11 cellular contexts compared by ENCODE assay signal in genomic region chr6:63904844-63905243, GRCh38.
DNase-seq lines count a peak whose midpoint lies in the region; ATAC-seq and TF ChIP-seq lines count a peak whose summit lies in the region.
"Had no signal": no experiment of that assay in that cellular context is flagged by ENCODE, and none has a peak within 500 bp of the region (broad histone marks: within the 10 kb centered on the region; RNA-seq: fewer than 3 reads in every experiment).

No MANE protein-coding gene starts in this region.

- in situ Hi-C loops in brain microvascular endothelial cell (cut with HindIII; ENCODE audit: low pct_ligation_motif_present, low sequenced_read_pairs): no loop called here

- DNase-seq in brain microvascular endothelial cell: peak; percentile 24
- DNase-seq in renal cortical epithelial cell (ENCODE audit: low read depth): peak; percentile 12
- DNase-seq in putamen (ENCODE audit: low spot score): no peak
- no peak for DNase-seq in activated CD4-positive, alpha-beta memory T cell treated with anti-CD3 and anti-CD28 coated beads for 36 hours
- no peak for DNase-seq in left ventricle myocardium superior
- DNase-seq in HuH-7.5 (ENCODE audit: low spot score): no peak
- DNase-seq: activated T-cell treated with anti-CD3 and anti-CD28 coated beads, Interleukin-2, amount 50 U/mL, for 24 hours; NCI-H187 treated with DMSO at 0.1 percent for 48 hours had no signal

- H2AFZ ChIP-seq in Loucy (ENCODE audit: low read length): peak overlapping the region; percentile 26; the same call in 1 of the 2 replicates

- POLR2A ChIA-PET in activated CD4-positive, alpha-beta memory T cell treated with anti-CD3 and anti-CD28 coated beads for 36 hours (lab: Charles Lee): no interaction called here

- H3K9ac ChIP-seq in Loucy (ENCODE audit: low read depth, low read length, poor library complexity, severe bottlenecking): peak overlapping the region; percentile 51

- H3K4me2 ChIP-seq in Loucy (ENCODE audit: low read depth, low read length, poor library complexity, severe bottlenecking): peak overlapping the region; percentile 68

- H3K27ac ChIP-seq in brain microvascular endothelial cell: no peak overlapping the region

- no peak overlapping the region for H3K27ac Mint-ChIP-seq in activated CD4-positive, alpha-beta memory T cell treated with anti-CD3 and anti-CD28 coated beads for 36 hours
- H3K27ac Mint-ChIP-seq: activated T-cell treated with anti-CD3 and anti-CD28 coated beads, Interleukin-2, amount 50 U/mL, for 24 hours had no signal

- ATAC-seq in GM21717 (IDR thresholded peaks at IDR 0.05; ENCODE audit: unreplicated experiment): peak; percentile 56
- no peak for ATAC-seq in left ventricle myocardium superior
- ATAC-seq: left lobe of liver had no signal

- intact Hi-C loops in activated CD4-positive, alpha-beta memory T cell treated with anti-CD3 and anti-CD28 coated beads for 36 hours (cut with micrococcal nuclease): no loop called here
- intact Hi-C loops in left ventricle myocardium superior (cut with micrococcal nuclease): no loop called here

- H3K9me3 ChIP-seq in Loucy (ENCODE audit: insufficient read depth, low read depth, low read length): no peaks in the 10 kb centered on the region

- no peak for TF ChIP-seq CTCF in Loucy (conservative IDR thresholded peaks at IDR 0.05; ENCODE audit: low read length)
- TF ChIP-seq CTCF in brain microvascular endothelial cell (IDR thresholded peaks at IDR 0.05; ENCODE audit: low read depth, low read length, missing control alignments): no peak

- CTCF ChIA-PET in activated CD4-positive, alpha-beta memory T cell treated with anti-CD3 and anti-CD28 coated beads for 36 hours (lab: Charles Lee): no interaction called here

- H3K4me3 Mint-ChIP-seq in activated CD4-positive, alpha-beta memory T cell treated with anti-CD3 and anti-CD28 coated beads for 36 hours: no peak overlapping the region
- H3K4me3 Mint-ChIP-seq: activated T-cell treated with anti-CD3 and anti-CD28 coated beads, Interleukin-2, amount 50 U/mL, for 24 hours had no signal

- no peaks in the 10 kb centered on the region for H3K9me2 ChIP-seq in Loucy (replicated peaks; ENCODE audit: low read depth, low read length)

- peaks cover 2% of the 10 kb centered on the region for H3K4me1 Mint-ChIP-seq in activated CD4-positive, alpha-beta memory T cell treated with anti-CD3 and anti-CD28 coated beads for 36 hours (ENCODE audit: low read depth)

- no peaks in the 10 kb centered on the region for H3K27me3 ChIP-seq in Loucy (ENCODE audit: insufficient read depth, low read length, poor library complexity, severe bottlenecking)
- H3K27me3 ChIP-seq in brain microvascular endothelial cell (replicated peaks): no peaks in the 10 kb centered on the region

- peaks cover 5% of the 10 kb centered on the region; the same call in 1 of the 2 replicates for H3F3A ChIP-seq in Loucy (ENCODE audit: low read depth)

- H3K36me3 Mint-ChIP-seq in activated CD4-positive, alpha-beta memory T cell treated with anti-CD3 and anti-CD28 coated beads for 36 hours: no peaks in the 10 kb centered on the region

- no peaks in the 10 kb centered on the region for H3K27me3 Mint-ChIP-seq in activated CD4-positive, alpha-beta memory T cell treated with anti-CD3 and anti-CD28 coated beads for 36 hours
- H3K27me3 Mint-ChIP-seq: activated T-cell treated with anti-CD3 and anti-CD28 coated beads, Interleukin-2, amount 50 U/mL, for 24 hours had no signal

- no peaks in the 10 kb centered on the region for H3K79me2 ChIP-seq in Loucy (ENCODE audit: insufficient read depth, low read length)

- H4K20me1 ChIP-seq in Loucy (ENCODE audit: insufficient read depth, low read length, poor library complexity, severe bottlenecking): no peaks in the 10 kb centered on the region

- H3K36me3 ChIP-seq in Loucy (ENCODE audit: insufficient read depth, low read length) (no peaks in the 10 kb centered on the region), brain microvascular endothelial cell (replicated peaks) (no peaks in the 10 kb centered on the region)

- H3K4me1 ChIP-seq in Loucy (ENCODE audit: insufficient read depth, low read length, poor library complexity, severe bottlenecking): peaks cover 15% of the 10 kb centered on the region

- peak overlapping the region; percentile 54 for H3K4me3 ChIP-seq in Loucy (ENCODE audit: low read length, poor library complexity, severe bottlenecking)
- H3K4me3 ChIP-seq in brain microvascular endothelial cell (ENCODE audit: low read depth, low read length): no peak overlapping the region

- H3K9me3 Mint-ChIP-seq in activated CD4-positive, alpha-beta memory T cell treated with anti-CD3 and anti-CD28 coated beads for 36 hours: no peaks in the 10 kb centered on the region
- H3K9me3 Mint-ChIP-seq: activated T-cell treated with anti-CD3 and anti-CD28 coated beads, Interleukin-2, amount 50 U/mL, for 24 hours had no signal

Comparison
In these comparisons a context has a peak if more than half of its experiments do, and no peak if none do; other contexts are left out.
1. DNase-seq: peak in brain microvascular endothelial cell (single experiment) and renal cortical epithelial cell (single experiment); none in putamen (single experiment), activated CD4-positive, alpha-beta memory T cell treated with anti-CD3 and anti-CD28 coated beads for 36 hours (single experiment), left ventricle myocardium superior (single experiment) and HuH-7.5 (single experiment).